Comparison of ENCODE assay signal across 15 cellular contexts in the genomic region with DNA sequence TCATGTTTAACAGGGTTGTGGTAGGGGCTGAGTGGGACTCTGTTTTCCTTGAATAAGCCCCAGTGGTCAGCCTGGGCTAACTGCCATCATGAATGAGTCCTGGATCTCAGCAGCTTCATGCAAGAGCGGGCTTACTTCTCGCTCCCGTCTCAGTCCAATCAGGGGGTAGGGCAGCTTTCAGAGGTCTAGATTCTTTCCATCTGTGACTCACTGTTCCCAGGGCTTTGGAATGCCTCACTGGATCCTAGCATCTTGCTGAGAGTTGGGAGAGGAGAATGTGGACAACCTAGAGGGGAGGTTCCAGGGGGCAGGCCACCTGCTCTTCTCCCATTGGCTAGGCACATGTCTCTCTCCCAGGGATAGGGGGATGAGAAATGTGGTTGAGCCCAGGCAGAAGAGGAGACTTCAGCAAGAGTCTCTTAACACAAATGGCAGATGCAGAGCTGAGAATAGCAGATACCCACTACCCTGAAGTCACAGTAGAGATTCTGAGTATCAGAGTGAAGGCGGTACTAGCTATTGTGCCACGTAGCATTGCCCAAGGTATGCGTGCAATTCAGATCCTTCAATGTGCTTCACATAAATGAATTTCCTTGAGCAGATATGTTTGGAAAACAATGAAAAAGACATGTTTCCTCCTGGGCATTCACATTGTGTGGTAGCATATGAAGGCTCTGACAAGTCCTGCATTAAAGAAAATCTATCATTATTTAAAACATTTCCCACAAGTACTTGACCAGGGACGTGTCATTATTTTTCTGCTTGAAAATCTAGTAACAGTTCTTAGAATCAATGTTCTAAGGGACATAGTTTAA.
A peak's percentile ranks its signal among the peaks of the same experiment; 100 is the strongest.
DNase-seq lines count a peak whose midpoint lies in the region; ATAC-seq and TF ChIP-seq lines count a peak whose summit lies in the region.
"Had no signal": no experiment of that assay in that cellular context is flagged by ENCODE, and none has a peak within 500 bp of the region (broad histone marks: within the 10 kb centered on the region; RNA-seq: fewer than 3 reads in every experiment).

No MANE protein-coding gene starts in this region.

- H3K36me3 ChIP-seq in BLaER1 treated with 17β-estradiol and CSF1 and Interleukin-3, amounts not matched to agents 10 nM and 100 nM, result no peaks in the 10 kb centered on the region
- no peaks in the 10 kb centered on the region for H3K36me3 ChIP-seq in mucosa of descending colon (ENCODE audit: low read depth)
- H3K36me3 ChIP-seq: Peyer's patch had no signal

- peaks cover 8% of the 10 kb centered on the region for H3K27me3 Mint-ChIP-seq in activated naive CD4-positive, alpha-beta T cell treated with anti-CD3 and anti-CD28 coated beads for 36 hours (ENCODE audit: low read depth)

- H3K27ac Mint-ChIP-seq in activated naive CD4-positive, alpha-beta T cell treated with anti-CD3 and anti-CD28 coated beads for 36 hours, result no peak overlapping the region
- H3K27ac Mint-ChIP-seq: CD4-positive, alpha-beta T cell had no signal

- H3K4me2 ChIP-seq in BLaER1 treated with 17β-estradiol and CSF1 and Interleukin-3, amounts not matched to agents 10 nM and 100 nM, result peak overlapping the region in 6 of 11 experiments; percentile 2 to 69 (median 50); a peak in 11 of 22 replicates

- H3K27ac ChIP-seq in BLaER1 treated with 17β-estradiol and CSF1 and Interleukin-3, amounts not matched to agents 10 nM and 100 nM, result no peak overlapping the region

- CTCF ChIA-PET in activated naive CD4-positive, alpha-beta T cell treated with anti-CD3 and anti-CD28 coated beads for 36 hours (lab: Charles Lee), result no interaction called here

- ATAC-seq in mucosa of descending colon, result peak; percentile 31
- ATAC-seq in GM21381 (IDR thresholded peaks at IDR 0.05; ENCODE audit: unreplicated experiment), result no peak
- ATAC-seq: left colon had no signal

- no peak overlapping the region for H3K4me3 ChIP-seq in BLaER1 treated with 17β-estradiol and CSF1 and Interleukin-3, amounts not matched to agents 10 nM and 100 nM
- H3K4me3 ChIP-seq in mucosa of descending colon, result no peak overlapping the region
- H3K4me3 ChIP-seq: Peyer's patch had no signal

- H3K36me3 Mint-ChIP-seq in activated naive CD4-positive, alpha-beta T cell treated with anti-CD3 and anti-CD28 coated beads for 36 hours (ENCODE audit: low read depth), result no peaks in the 10 kb centered on the region

- H3K9ac ChIP-seq in BLaER1 treated with 17β-estradiol and CSF1 and Interleukin-3, amounts not matched to agents 10 nM and 100 nM, result no peak overlapping the region

- no peak for TF ChIP-seq CTCF in mucosa of descending colon (IDR thresholded peaks at IDR 0.05)

- intact Hi-C loops in mucosa of descending colon (cut with DNase I, micrococcal nuclease), result no loop called here
- intact Hi-C loops in activated naive CD4-positive, alpha-beta T cell treated with anti-CD3 and anti-CD28 coated beads for 36 hours (cut with micrococcal nuclease), result no loop called here

- no peaks in the 10 kb centered on the region for H3K4me1 Mint-ChIP-seq in activated naive CD4-positive, alpha-beta T cell treated with anti-CD3 and anti-CD28 coated beads for 36 hours (ENCODE audit: low read depth)

- no peaks in the 10 kb centered on the region for H4K20me1 ChIP-seq in BLaER1 treated with 17β-estradiol and CSF1 and Interleukin-3, amounts not matched to agents 10 nM and 100 nM

- H3K27me3 ChIP-seq in BLaER1 treated with 17β-estradiol and CSF1 and Interleukin-3, amounts not matched to agents 10 nM and 100 nM, result no peaks in the 10 kb centered on the region
- H3K27me3 ChIP-seq: Peyer's patch had no signal

- H3K9me3 ChIP-seq in BLaER1 treated with 17β-estradiol and CSF1 and Interleukin-3, amounts not matched to agents 10 nM and 100 nM (replicated peaks in 1 of 11), result 0 out of 22 replicates have a peak, but pooled peaks cover 0 to 2% (median 0%) of the 10 kb centered on the region in 11 experiments
- no peaks in the 10 kb centered on the region for H3K9me3 ChIP-seq in mucosa of descending colon
- H3K9me3 ChIP-seq: Peyer's patch had no signal

- DNase-seq in M059J (ENCODE audit: low read depth) (peak; percentile 51), dedifferentiated amniotic fluid mesenchymal stem cell (ENCODE audit: extremely low spot score) (peak; percentile 84), mucosa of descending colon (peak in 1 of 3 donors; percentile 3), SW480 (ENCODE audit: low spot score) (no peak), DMS 273 (lab: John Stamatoyannopoulos, UW; ENCODE audit: unreplicated experiment) (no peak)
- DNase-seq in activated naive CD4-positive, alpha-beta T cell treated with anti-CD3 and anti-CD28 coated beads for 36 hours, result no peak
- DNase-seq: activated CD8-positive, alpha-beta memory T cell treated with anti-CD3 and anti-CD28 coated beads, Interleukin-2, amount 50 U/mL, for 48 hours; CD4-positive, alpha-beta T cell; H9; left colon; NCI-H2171; Peyer's patch; stimulated activated CD4-positive, alpha-beta T cell treated with anti-CD3 and anti-CD28 coated beads, Interleukin-4, amount 100 ng/mL, for 4 hours had no signal

- H3K4me1 ChIP-seq in BLaER1 treated with 17β-estradiol and CSF1 and Interleukin-3, amounts not matched to agents 10 nM and 100 nM, result peaks cover 0 to 26% (median 14%) of the 10 kb centered on the region in 10 experiments; a peak in 15 of 20 replicates
- H3K4me1 ChIP-seq in mucosa of descending colon (ENCODE audit: low read depth), result no peaks in the 10 kb centered on the region

- H3K4me3 Mint-ChIP-seq in activated naive CD4-positive, alpha-beta T cell treated with anti-CD3 and anti-CD28 coated beads for 36 hours, result no peak overlapping the region
- H3K4me3 Mint-ChIP-seq: CD4-positive, alpha-beta T cell; H9 had no signal

- peaks cover under 1% of the 10 kb centered on the region for H3K9me3 Mint-ChIP-seq in activated naive CD4-positive, alpha-beta T cell treated with anti-CD3 and anti-CD28 coated beads for 36 hours

Comparison
In these comparisons a context has a peak if more than half of its experiments do, and no peak if none do; other contexts are left out.
1. DNase-seq: peak in M059J (single experiment) and dedifferentiated amniotic fluid mesenchymal stem cell (single experiment); none in activated naive CD4-positive, alpha-beta T cell treated with anti-CD3 and anti-CD28 coated beads for 36 hours (single experiment), SW480 (single experiment) and DMS 273 (single experiment).